1 cellular context compared by ENCODE assay signal in the genomic region with DNA sequence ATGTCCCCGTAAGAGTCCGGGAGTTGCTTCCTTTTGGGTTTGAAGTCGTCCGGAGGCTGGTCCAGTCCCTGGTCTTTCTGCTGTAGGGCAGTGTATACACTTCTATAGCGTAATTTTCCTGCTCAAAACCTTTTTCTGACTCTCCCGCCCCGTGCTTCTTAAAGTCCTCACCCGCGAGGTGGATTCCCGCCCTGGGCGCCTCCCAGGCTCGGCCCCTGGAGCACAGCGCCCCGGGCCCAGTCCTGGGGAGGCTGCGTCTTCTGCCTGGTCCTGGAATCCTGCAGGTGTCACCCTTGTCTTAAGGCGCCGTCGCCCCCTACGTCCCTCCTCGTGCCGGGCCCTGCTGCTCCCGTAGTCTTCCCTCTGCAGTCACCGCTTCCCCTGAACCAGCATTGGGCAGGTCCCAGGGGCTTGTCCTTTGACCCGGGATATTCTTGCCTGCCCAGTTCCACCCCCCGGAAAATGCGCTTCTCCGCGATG.
TF ChIP-seq lines count a peak whose summit lies in the region.

No MANE protein-coding gene starts in this region.

TF ChIP-seq in H1, 55 proteins besides CTCF, POLR2A, EP300 and RAD21 (continued from another document):
- TF ChIP-seq, protein P1, sequence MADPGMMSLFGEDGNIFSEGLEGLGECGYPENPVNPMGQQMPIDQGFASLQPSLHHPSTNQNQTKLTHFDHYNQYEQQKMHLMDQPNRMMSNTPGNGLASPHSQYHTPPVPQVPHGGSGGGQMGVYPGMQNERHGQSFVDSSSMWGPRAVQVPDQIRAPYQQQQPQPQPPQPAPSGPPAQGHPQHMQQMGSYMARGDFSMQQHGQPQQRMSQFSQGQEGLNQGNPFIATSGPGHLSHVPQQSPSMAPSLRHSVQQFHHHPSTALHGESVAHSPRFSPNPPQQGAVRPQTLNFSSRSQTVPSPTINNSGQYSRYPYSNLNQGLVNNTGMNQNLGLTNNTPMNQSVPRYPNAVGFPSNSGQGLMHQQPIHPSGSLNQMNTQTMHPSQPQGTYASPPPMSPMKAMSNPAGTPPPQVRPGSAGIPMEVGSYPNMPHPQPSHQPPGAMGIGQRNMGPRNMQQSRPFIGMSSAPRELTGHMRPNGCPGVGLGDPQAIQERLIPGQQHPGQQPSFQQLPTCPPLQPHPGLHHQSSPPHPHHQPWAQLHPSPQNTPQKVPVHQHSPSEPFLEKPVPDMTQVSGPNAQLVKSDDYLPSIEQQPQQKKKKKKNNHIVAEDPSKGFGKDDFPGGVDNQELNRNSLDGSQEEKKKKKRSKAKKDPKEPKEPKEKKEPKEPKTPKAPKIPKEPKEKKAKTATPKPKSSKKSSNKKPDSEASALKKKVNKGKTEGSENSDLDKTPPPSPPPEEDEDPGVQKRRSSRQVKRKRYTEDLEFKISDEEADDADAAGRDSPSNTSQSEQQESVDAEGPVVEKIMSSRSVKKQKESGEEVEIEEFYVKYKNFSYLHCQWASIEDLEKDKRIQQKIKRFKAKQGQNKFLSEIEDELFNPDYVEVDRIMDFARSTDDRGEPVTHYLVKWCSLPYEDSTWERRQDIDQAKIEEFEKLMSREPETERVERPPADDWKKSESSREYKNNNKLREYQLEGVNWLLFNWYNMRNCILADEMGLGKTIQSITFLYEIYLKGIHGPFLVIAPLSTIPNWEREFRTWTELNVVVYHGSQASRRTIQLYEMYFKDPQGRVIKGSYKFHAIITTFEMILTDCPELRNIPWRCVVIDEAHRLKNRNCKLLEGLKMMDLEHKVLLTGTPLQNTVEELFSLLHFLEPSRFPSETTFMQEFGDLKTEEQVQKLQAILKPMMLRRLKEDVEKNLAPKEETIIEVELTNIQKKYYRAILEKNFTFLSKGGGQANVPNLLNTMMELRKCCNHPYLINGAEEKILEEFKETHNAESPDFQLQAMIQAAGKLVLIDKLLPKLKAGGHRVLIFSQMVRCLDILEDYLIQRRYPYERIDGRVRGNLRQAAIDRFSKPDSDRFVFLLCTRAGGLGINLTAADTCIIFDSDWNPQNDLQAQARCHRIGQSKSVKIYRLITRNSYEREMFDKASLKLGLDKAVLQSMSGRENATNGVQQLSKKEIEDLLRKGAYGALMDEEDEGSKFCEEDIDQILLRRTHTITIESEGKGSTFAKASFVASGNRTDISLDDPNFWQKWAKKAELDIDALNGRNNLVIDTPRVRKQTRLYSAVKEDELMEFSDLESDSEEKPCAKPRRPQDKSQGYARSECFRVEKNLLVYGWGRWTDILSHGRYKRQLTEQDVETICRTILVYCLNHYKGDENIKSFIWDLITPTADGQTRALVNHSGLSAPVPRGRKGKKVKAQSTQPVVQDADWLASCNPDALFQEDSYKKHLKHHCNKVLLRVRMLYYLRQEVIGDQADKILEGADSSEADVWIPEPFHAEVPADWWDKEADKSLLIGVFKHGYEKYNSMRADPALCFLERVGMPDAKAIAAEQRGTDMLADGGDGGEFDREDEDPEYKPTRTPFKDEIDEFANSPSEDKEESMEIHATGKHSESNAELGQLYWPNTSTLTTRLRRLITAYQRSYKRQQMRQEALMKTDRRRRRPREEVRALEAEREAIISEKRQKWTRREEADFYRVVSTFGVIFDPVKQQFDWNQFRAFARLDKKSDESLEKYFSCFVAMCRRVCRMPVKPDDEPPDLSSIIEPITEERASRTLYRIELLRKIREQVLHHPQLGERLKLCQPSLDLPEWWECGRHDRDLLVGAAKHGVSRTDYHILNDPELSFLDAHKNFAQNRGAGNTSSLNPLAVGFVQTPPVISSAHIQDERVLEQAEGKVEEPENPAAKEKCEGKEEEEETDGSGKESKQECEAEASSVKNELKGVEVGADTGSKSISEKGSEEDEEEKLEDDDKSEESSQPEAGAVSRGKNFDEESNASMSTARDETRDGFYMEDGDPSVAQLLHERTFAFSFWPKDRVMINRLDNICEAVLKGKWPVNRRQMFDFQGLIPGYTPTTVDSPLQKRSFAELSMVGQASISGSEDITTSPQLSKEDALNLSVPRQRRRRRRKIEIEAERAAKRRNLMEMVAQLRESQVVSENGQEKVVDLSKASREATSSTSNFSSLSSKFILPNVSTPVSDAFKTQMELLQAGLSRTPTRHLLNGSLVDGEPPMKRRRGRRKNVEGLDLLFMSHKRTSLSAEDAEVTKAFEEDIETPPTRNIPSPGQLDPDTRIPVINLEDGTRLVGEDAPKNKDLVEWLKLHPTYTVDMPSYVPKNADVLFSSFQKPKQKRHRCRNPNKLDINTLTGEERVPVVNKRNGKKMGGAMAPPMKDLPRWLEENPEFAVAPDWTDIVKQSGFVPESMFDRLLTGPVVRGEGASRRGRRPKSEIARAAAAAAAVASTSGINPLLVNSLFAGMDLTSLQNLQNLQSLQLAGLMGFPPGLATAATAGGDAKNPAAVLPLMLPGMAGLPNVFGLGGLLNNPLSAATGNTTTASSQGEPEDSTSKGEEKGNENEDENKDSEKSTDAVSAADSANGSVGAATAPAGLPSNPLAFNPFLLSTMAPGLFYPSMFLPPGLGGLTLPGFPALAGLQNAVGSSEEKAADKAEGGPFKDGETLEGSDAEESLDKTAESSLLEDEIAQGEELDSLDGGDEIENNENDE (IDR thresholded peaks at IDR 0.05; ENCODE audit: insufficient replicate concordance, low read length): no peak
- no peak for TF ChIP-seq TBP (IDR thresholded peaks at IDR 0.05; ENCODE audit: low read depth, low read length)
- TF ChIP-seq TCF12 (IDR thresholded peaks at IDR 0.05; ENCODE audit: low read depth, low read length): no peak
- TF ChIP-seq NRF1 (IDR thresholded peaks at IDR 0.05; ENCODE audit: low read depth, low read length): no peak
- no peak for TF ChIP-seq POU5F1 (IDR thresholded peaks at IDR 0.05; ENCODE audit: low read depth, low read length)
- no peak for TF ChIP-seq TAF7 (optimal IDR thresholded peaks at IDR 0.05; ENCODE audit: borderline replicate concordance, low read depth, low read length)
- TF ChIP-seq, protein P2, sequence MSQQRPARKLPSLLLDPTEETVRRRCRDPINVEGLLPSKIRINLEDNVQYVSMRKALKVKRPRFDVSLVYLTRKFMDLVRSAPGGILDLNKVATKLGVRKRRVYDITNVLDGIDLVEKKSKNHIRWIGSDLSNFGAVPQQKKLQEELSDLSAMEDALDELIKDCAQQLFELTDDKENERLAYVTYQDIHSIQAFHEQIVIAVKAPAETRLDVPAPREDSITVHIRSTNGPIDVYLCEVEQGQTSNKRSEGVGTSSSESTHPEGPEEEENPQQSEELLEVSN (IDR thresholded peaks at IDR 0.05): peak; percentile 89
TF ChIP-seq in H1: peak in this region for 10.
